12 cellular contexts compared by ENCODE assay signal in the genomic region with DNA sequence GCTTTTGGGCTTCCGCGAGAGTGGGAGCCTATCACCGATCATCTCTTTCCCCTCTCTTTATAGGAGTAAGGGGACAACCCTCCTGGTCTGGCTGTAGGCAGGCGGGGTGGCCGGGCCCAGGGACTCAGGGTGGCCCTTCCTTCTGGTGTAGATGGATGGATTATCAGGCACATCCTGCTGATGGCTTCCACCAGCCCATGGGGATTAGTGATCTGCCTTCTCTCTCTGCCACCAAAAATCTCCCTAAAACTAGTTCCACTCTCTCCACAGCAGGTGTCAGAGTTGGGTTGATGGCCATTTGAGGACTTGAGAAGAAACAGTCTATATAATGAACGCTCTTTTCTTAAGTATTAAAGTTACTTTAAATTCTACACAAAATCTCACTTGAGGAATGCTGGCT. TPM values are rescaled to one million over a fixed set of nuclear protein-coding genes. Genes with fewer than 3 reads are reported as not detected.
DNase-seq lines count a peak whose midpoint lies in the region; ATAC-seq lines count a peak whose summit lies in the region.
"Had no signal": no experiment of that assay in that cellular context is flagged by ENCODE, and none has a peak within 500 bp of the region (broad histone marks: within the 10 kb centered on the region; RNA-seq: fewer than 3 reads in every experiment).

No MANE protein-coding gene starts in this region.

- ATAC-seq in activated CD8-positive, alpha-beta memory T cell treated with anti-CD3 and anti-CD28 coated beads, Interleukin-2, amount 10 ng/mL, durations not matched to agents 7 days and 5 days = no peak
- no peak for ATAC-seq in natural killer cell treated with Interleukin-12 subunit alpha and Interleukin-12 subunit beta and Interleukin-15 and Interleukin-18, amount 100 ng/mL, for 72 hours
- ATAC-seq in HG03045 (IDR thresholded peaks at IDR 0.05; ENCODE audit: unreplicated experiment) = no peak
- ATAC-seq: Right ventricle myocardium inferior had no signal

- H3K4me1 Mint-ChIP-seq in activated CD8-positive, alpha-beta memory T cell treated with anti-CD3 and anti-CD28 coated beads, Interleukin-2, amount 10 ng/mL, durations not matched to agents 7 days and 5 days = peaks cover 82% of the 10 kb centered on the region
- peaks cover 60 to 63% of the 10 kb centered on the region in 2 donors for H3K4me1 Mint-ChIP-seq in natural killer cell treated with Interleukin-12 subunit alpha and Interleukin-12 subunit beta and Interleukin-15 and Interleukin-18, amount 100 ng/mL, for 72 hours (ENCODE audit: low read depth in 2 of 2)

- H3K27ac Mint-ChIP-seq in activated CD8-positive, alpha-beta memory T cell treated with anti-CD3 and anti-CD28 coated beads, Interleukin-2, amount 10 ng/mL, durations not matched to agents 7 days and 5 days = peak overlapping the region; percentile 65
- H3K27ac Mint-ChIP-seq in natural killer cell treated with Interleukin-12 subunit alpha and Interleukin-12 subunit beta and Interleukin-15 and Interleukin-18, amount 100 ng/mL, for 72 hours = peak overlapping the region in 1 of 2 donors; percentile 88

- H3K9me3 Mint-ChIP-seq in activated CD8-positive, alpha-beta memory T cell treated with anti-CD3 and anti-CD28 coated beads, Interleukin-2, amount 10 ng/mL, durations not matched to agents 7 days and 5 days (ENCODE audit: low read depth) = no peaks in the 10 kb centered on the region
- no peaks in the 10 kb centered on the region for H3K9me3 Mint-ChIP-seq in natural killer cell treated with Interleukin-12 subunit alpha and Interleukin-12 subunit beta and Interleukin-15 and Interleukin-18, amount 100 ng/mL, for 72 hours

- peaks cover 8% of the 10 kb centered on the region for H3K36me3 Mint-ChIP-seq in activated CD8-positive, alpha-beta memory T cell treated with anti-CD3 and anti-CD28 coated beads, Interleukin-2, amount 10 ng/mL, durations not matched to agents 7 days and 5 days
- H3K36me3 Mint-ChIP-seq in natural killer cell treated with Interleukin-12 subunit alpha and Interleukin-12 subunit beta and Interleukin-15 and Interleukin-18, amount 100 ng/mL, for 72 hours = no peaks in the 10 kb centered on the region

- H3K4me3 Mint-ChIP-seq in activated CD8-positive, alpha-beta memory T cell treated with anti-CD3 and anti-CD28 coated beads, Interleukin-2, amount 10 ng/mL, durations not matched to agents 7 days and 5 days = no peak overlapping the region
- peak overlapping the region; percentile 67 for H3K4me3 Mint-ChIP-seq in natural killer cell treated with Interleukin-12 subunit alpha and Interleukin-12 subunit beta and Interleukin-15 and Interleukin-18, amount 100 ng/mL, for 72 hours

- CTCF ChIA-PET in activated CD8-positive, alpha-beta memory T cell treated with anti-CD3 and anti-CD28 coated beads, Interleukin-2, amount 10 ng/mL, durations not matched to agents 7 days and 5 days (lab: Charles Lee) = interaction anchor here (0.7 to 1.4 kb wide), 4 partner anchors 30 to 413 kb away, joined by 3 to 5 read pairs (median 4); no protein-coding TSS in a partner anchor

- peak; percentile 40 for DNase-seq in activated CD8-positive, alpha-beta memory T cell treated with anti-CD3 and anti-CD28 coated beads, Interleukin-2, amount 10 ng/mL, durations not matched to agents 7 days and 5 days
- DNase-seq in activated CD8-positive, alpha-beta memory T cell treated with anti-CD3 and anti-CD28 coated beads, Interleukin-2, amount 50 U/mL, for 4 hours = no peak
- DNase-seq in HT-29 (ENCODE audit: low spot score) (peak; percentile 12), NOMO-1 (lab: John Stamatoyannopoulos, UW; ENCODE audit: unreplicated experiment in 2 of 2) (no peak), mesenteric fat pad (ENCODE audit: low spot score) (no peak)
- DNase-seq in activated T-cell treated with anti-CD3 and anti-CD28 coated beads, Interleukin-2, amount 50 U/mL, for 48 hours = peak; percentile 25 to 26
- no peak for DNase-seq in natural killer cell treated with Interleukin-12 subunit alpha and Interleukin-12 subunit beta and Interleukin-15 and Interleukin-18, amount 100 ng/mL, for 72 hours (ENCODE audit: low spot score)
- DNase-seq: activated CD4-positive, alpha-beta T cell treated with anti-CD3 and anti-CD28 coated beads for 4 hours; H7; Karpas-422 had no signal

- no peaks in the 10 kb centered on the region for H3K27me3 Mint-ChIP-seq in activated CD8-positive, alpha-beta memory T cell treated with anti-CD3 and anti-CD28 coated beads, Interleukin-2, amount 10 ng/mL, durations not matched to agents 7 days and 5 days
- H3K27me3 Mint-ChIP-seq in natural killer cell treated with Interleukin-12 subunit alpha and Interleukin-12 subunit beta and Interleukin-15 and Interleukin-18, amount 100 ng/mL, for 72 hours = no peaks in the 10 kb centered on the region

RNA-seq across cellular contexts. Expression of a gene that starts 37.4 kb away (rescaled TPM):
- total RNA-seq in activated CD8-positive, alpha-beta memory T cell treated with anti-CD3 and anti-CD28 coated beads, Interleukin-2, amount 10 ng/mL, durations not matched to agents 7 days and 5 days = 10 to 100 TPM; 51.6 to 54.1 TPM
- total RNA-seq in HT-29 (2014; rRNA removed; shearing (Covaris generic)) = 29.1 and 31.2 TPM in 2 replicates
- 10 to 100 TPM; 44.7 to 47.4 TPM for total RNA-seq in natural killer cell treated with Interleukin-12 subunit alpha and Interleukin-12 subunit beta and Interleukin-15 and Interleukin-18, amount 100 ng/mL, for 72 hours
- 39.7 TPM for total RNA-seq in mesenteric fat pad

Comparison
In these comparisons a context has a peak if more than half of its experiments do, and no peak if none do; other contexts are left out.
1. DNase-seq: peak in activated CD8-positive, alpha-beta memory T cell treated with anti-CD3 and anti-CD28 coated beads, Interleukin-2, amount 10 ng/mL, durations not matched to agents 7 days and 5 days (single experiment), HT-29 (single experiment) and activated T-cell treated with anti-CD3 and anti-CD28 coated beads, Interleukin-2, amount 50 U/mL, for 48 hours (2 of 2); none in activated CD8-positive, alpha-beta memory T cell treated with anti-CD3 and anti-CD28 coated beads, Interleukin-2, amount 50 U/mL, for 4 hours (single experiment), natural killer cell treated with Interleukin-12 subunit alpha and Interleukin-12 subunit beta and Interleukin-15 and Interleukin-18, amount 100 ng/mL, for 72 hours (single experiment), NOMO-1 (0 of 2) and mesenteric fat pad (single experiment).